25 cellular contexts compared by ENCODE assay signal in genomic region chr9:126880226-126880946, GRCh38.
"Had no signal": no experiment of that assay in that cellular context is flagged by ENCODE, and none has a peak within 500 bp of the region (broad histone marks: within the 10 kb centered on the region; RNA-seq: fewer than 3 reads in every experiment).

No MANE protein-coding gene starts in this region.

- H3K27ac Mint-ChIP-seq: dendritic cell treated with granulocyte-macrophage colony-stimulating factor and Interleukin-4, amounts not matched to agents 40 ng/mL and 50 ng/mL, for 4 days; memory B cell; naive thymus-derived CD4-positive, alpha-beta T cell; nephron; neural progenitor cell; progenitor cell of endocrine pancreas; stimulated activated naive B cell treated with anti-CD40 and anti-IgM and Interleukin-4, amounts not matched to agents 10 μg/mL and 1 μg/mL and 100 μg/mL, for 72 hours; type B pancreatic cell had no signal

- H3K27me3 Mint-ChIP-seq: dendritic cell treated with granulocyte-macrophage colony-stimulating factor and Interleukin-4, amounts not matched to agents 40 ng/mL and 50 ng/mL, for 4 days; memory B cell; naive thymus-derived CD4-positive, alpha-beta T cell; progenitor cell of endocrine pancreas; stimulated activated naive B cell treated with anti-CD40 and anti-IgM and Interleukin-4, amounts not matched to agents 10 μg/mL and 1 μg/mL and 100 μg/mL, for 72 hours; type B pancreatic cell had no signal

- ATAC-seq: foreskin keratinocyte; gastroesophageal sphincter; naive thymus-derived CD4-positive, alpha-beta T cell; stimulated activated naive B cell treated with anti-CD40 and anti-IgM and Interleukin-4, amounts not matched to agents 10 μg/mL and 1 μg/mL and 100 μg/mL, for 72 hours had no signal

- H3K27me3 ChIP-seq: colonic mucosa, esophagus muscularis mucosa, foreskin keratinocyte, gastroesophageal sphincter, heart right ventricle, neural progenitor cell, sigmoid colon, stomach, testis, tibial artery had no signal

- H3K9me3 ChIP-seq: colonic mucosa, esophagus muscularis mucosa, gastroesophageal sphincter, heart right ventricle, sigmoid colon, stomach, testis, tibial artery had no signal

- H3K4me3 Mint-ChIP-seq: dendritic cell treated with granulocyte-macrophage colony-stimulating factor and Interleukin-4, amounts not matched to agents 40 ng/mL and 50 ng/mL, for 4 days; memory B cell; naive thymus-derived CD4-positive, alpha-beta T cell; nephron; neural progenitor cell; stimulated activated naive B cell treated with anti-CD40 and anti-IgM and Interleukin-4, amounts not matched to agents 10 μg/mL and 1 μg/mL and 100 μg/mL, for 72 hours; type B pancreatic cell had no signal

- H3K9me3 Mint-ChIP-seq: dendritic cell treated with granulocyte-macrophage colony-stimulating factor and Interleukin-4, amounts not matched to agents 40 ng/mL and 50 ng/mL, for 4 days; memory B cell; nephron; neural progenitor cell; stimulated activated naive B cell treated with anti-CD40 and anti-IgM and Interleukin-4, amounts not matched to agents 10 μg/mL and 1 μg/mL and 100 μg/mL, for 72 hours; type B pancreatic cell had no signal

- H3K4me3 ChIP-seq: colonic mucosa, esophagus muscularis mucosa, gastroesophageal sphincter, heart right ventricle, lung, neural progenitor cell, sigmoid colon, skin epidermis, stomach, testis, tibial artery had no signal

- DNase-seq: central memory CD4-positive, alpha-beta T cell; colonic mucosa; effector memory CD4-positive, alpha-beta T cell; foreskin keratinocyte; kidney glomerular epithelial cell; naive thymus-derived CD4-positive, alpha-beta T cell; sigmoid colon; stimulated activated CD4-positive, alpha-beta T cell treated with anti-CD3 and anti-CD28 coated beads, Interleukin-15, amount 100 ng/mL, for 24 hours; stimulated activated CD4-positive, alpha-beta T cell treated with anti-CD3 and anti-CD28 coated beads, Interleukin-2, amount 100 ng/mL, for 48 hours; stimulated activated naive B cell treated with anti-CD40 and anti-IgM and Interleukin-4, amounts not matched to agents 10 μg/mL and 1 μg/mL and 100 μg/mL, for 72 hours; stomach; testis; tibial artery had no signal

- H3K36me3 ChIP-seq: colonic mucosa, neural progenitor cell had no signal

- H3K4me1 ChIP-seq: colonic mucosa, foreskin keratinocyte, parathyroid adenoma, sigmoid colon, stomach, testis had no signal

- H3K27ac ChIP-seq: colonic mucosa, esophagus muscularis mucosa, foreskin keratinocyte, gastroesophageal sphincter, neural progenitor cell, parathyroid adenoma, sigmoid colon, skin epidermis, stomach, testis, tibial artery had no signal
